20 cellular contexts compared by ENCODE assay signal in the genomic region with DNA sequence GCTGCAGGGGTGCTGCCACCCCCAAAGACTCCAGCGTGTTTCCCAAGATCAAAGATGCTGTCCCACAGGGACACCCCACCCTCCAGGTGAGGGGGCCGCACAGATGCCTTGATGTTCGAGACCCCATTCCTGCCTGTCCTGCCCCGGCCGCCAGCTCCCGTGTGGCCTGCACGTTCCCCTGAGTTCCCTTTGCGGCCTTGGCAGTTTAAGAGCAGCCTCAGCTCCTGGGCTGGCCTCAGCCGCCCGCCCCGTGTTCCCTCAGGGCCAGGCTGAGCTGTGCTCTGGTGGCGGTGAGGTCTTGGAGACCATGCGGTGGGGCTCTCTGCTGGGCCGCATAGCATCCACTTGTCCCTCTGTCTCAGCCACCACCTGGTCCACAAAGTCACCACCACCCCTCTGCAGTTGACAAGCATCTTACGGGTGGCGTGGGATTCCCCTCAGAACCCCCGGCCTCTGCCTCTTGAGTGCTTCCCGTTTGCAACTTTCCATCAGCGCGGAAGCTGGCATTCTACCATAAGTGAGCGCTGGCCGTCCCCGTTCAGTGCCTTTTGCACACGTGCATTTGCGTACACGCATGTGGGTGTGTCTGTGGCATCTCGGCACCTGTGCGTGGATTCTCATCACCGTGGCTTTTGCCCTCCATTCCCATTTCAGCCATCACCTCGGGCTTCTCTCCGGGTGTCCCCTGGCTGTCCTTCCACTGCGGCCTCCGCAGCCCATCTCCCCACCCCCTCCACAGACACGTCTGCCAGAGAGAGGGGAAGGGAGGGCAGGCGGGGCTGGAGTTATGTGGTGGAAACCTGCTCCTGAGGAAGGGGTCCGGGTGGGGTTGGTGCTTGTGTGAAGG. TPM values are rescaled to one million over a fixed set of nuclear protein-coding genes. Genes with fewer than 3 reads are reported as not detected.
A peak's percentile ranks its signal among the peaks of the same experiment; 100 is the strongest.
DNase-seq lines count a peak whose midpoint lies in the region; ATAC-seq and TF ChIP-seq lines count a peak whose summit lies in the region.
"Had no signal": no experiment of that assay in that cellular context is flagged by ENCODE, and none has a peak within 500 bp of the region (broad histone marks: within the 10 kb centered on the region; RNA-seq: fewer than 3 reads in every experiment).

No MANE protein-coding gene starts in this region.

- H3K36me3 ChIP-seq in GM06990 (ENCODE audit: control insufficient read depth, insufficient read depth, low read length) (no peaks in the 10 kb centered on the region; the same call in 1 of the 2 replicates), OCI-LY3 (replicated peaks; ENCODE audit: low read depth, low read length) (peaks cover 52% of the 10 kb centered on the region), GM23248 (ENCODE audit: low read depth) (peaks cover 3% of the 10 kb centered on the region; the same call in 1 of the 2 replicates)

- H3K79me2 ChIP-seq in OCI-LY3 (ENCODE audit: low read length) (peaks cover 8% of the 10 kb centered on the region), GM23248 (ENCODE audit: insufficient read depth) (no peaks in the 10 kb centered on the region)

- H4K20me1 ChIP-seq in OCI-LY3 (ENCODE audit: insufficient read depth, low read length) (no peaks in the 10 kb centered on the region), GM23248 (ENCODE audit: insufficient read depth) (no peaks in the 10 kb centered on the region)

- H3K9me3 Mint-ChIP-seq in endothelial cell (ENCODE audit: unreplicated experiment), result no peaks in the 10 kb centered on the region
- no peaks in the 10 kb centered on the region for H3K9me3 Mint-ChIP-seq in nephron progenitor cell

- peak; percentile 50 for DNase-seq in GM06990 (ENCODE audit: extremely low read depth, insufficient read length)
- DNase-seq in endothelial cell (ENCODE audit: low spot score), result no peak
- no peak for DNase-seq in nephron progenitor cell
- DNase-seq in stimulated activated CD4-positive, alpha-beta T cell treated with anti-CD3 and anti-CD28 coated beads, Interleukin-2, amount 100 ng/mL, for 24 hours, result no peak
- DNase-seq in NOMO-1 treated with dmso at 0.1 percent for 144 hours (lab: John Stamatoyannopoulos, UW; ENCODE audit: unreplicated experiment), result no peak
- DNase-seq in GM23248, result no peak
- DNase-seq: C1 segment of cervical spinal cord, IMR-90, Kasumi-1, MG63, NCI-H1048, NCI-H1436, NCI-H2029, NCI-H345, NCI-H524 treated with DMSO at 0.1 percent for 48 hours, PC-9, SW 1271 had no signal

- H3K4me3 Mint-ChIP-seq in endothelial cell (ENCODE audit: unreplicated experiment) (peak overlapping the region; percentile 51), nephron progenitor cell (no peak overlapping the region)

- TF ChIP-seq CTCF in GM06990 (IDR thresholded peaks at IDR 0.05; ENCODE audit: insufficient read depth, low read length, poor library complexity, severe bottlenecking), result no peak
- TF ChIP-seq CTCF in OCI-LY3 (IDR thresholded peaks at IDR 0.05; ENCODE audit: low read depth, low read length), result no peak
- TF ChIP-seq CTCF in endothelial cell (IDR thresholded peaks at IDR 0.05; ENCODE audit: unreplicated experiment), result no peak
- no peak for TF ChIP-seq CTCF in nephron progenitor cell (IDR thresholded peaks at IDR 0.05)

- H3F3A ChIP-seq in GM23248 (ENCODE audit: insufficient read depth), result peaks cover 5% of the 10 kb centered on the region

- peak overlapping the region; percentile 57 for H3K27ac Mint-ChIP-seq in endothelial cell (ENCODE audit: unreplicated experiment)
- peak overlapping the region; percentile 79 for H3K27ac Mint-ChIP-seq in nephron progenitor cell

- peak overlapping the region; percentile 87 for H3K9ac ChIP-seq in OCI-LY3 (ENCODE audit: low read length)
- no peak overlapping the region for H3K9ac ChIP-seq in GM23248

- H3K27me3 Mint-ChIP-seq in endothelial cell (ENCODE audit: unreplicated experiment) (peaks cover 8% of the 10 kb centered on the region), nephron progenitor cell (ENCODE audit: low read depth, poor library complexity) (no peaks in the 10 kb centered on the region)

- no peak overlapping the region for H3K4me3 ChIP-seq in GM06990 (replicated peaks; ENCODE audit: low read depth, low read length)
- peak overlapping the region; percentile 63 for H3K4me3 ChIP-seq in OCI-LY3 (ENCODE audit: low read length)
- no peak overlapping the region for H3K4me3 ChIP-seq in GM23248
- H3K4me3 ChIP-seq: MG63, PC-9, SJSA1 had no signal

- in situ Hi-C loops in GM23248 (cut with MboI), result no loop called here

- H3K36me3 Mint-ChIP-seq in endothelial cell (ENCODE audit: low read depth, unreplicated experiment) (peaks cover 66% of the 10 kb centered on the region), nephron progenitor cell (ENCODE audit: low read depth) (peaks cover 59% of the 10 kb centered on the region)

- H3K27me3 ChIP-seq in GM06990 (replicated peaks; ENCODE audit: control insufficient read depth, insufficient read depth, low read length) (no peaks in the 10 kb centered on the region), OCI-LY3 (ENCODE audit: low read depth, low read length) (no peaks in the 10 kb centered on the region), GM23248 (replicated peaks; ENCODE audit: insufficient read depth) (no peaks in the 10 kb centered on the region)
- H3K27me3 ChIP-seq: MG63, SJSA1 had no signal

- H3K4me2 ChIP-seq in OCI-LY3 (ENCODE audit: low read length) (peak overlapping the region; percentile 73), GM23248 (ENCODE audit: unreplicated experiment) (no peak overlapping the region)
- H3K4me2 ChIP-seq: PC-9 had no signal

- H3K27ac ChIP-seq in OCI-LY3 (ENCODE audit: low read length) (peak overlapping the region; percentile 94), GM23248 (no peak overlapping the region)
- H3K27ac ChIP-seq: PC-9, SJSA1 had no signal

- H3K4me1 ChIP-seq in OCI-LY3 (ENCODE audit: low read length) (peaks cover 69% of the 10 kb centered on the region), GM23248 (ENCODE audit: insufficient read depth) (no peaks in the 10 kb centered on the region)
- H3K4me1 ChIP-seq: SJSA1 had no signal

- H3K9me3 ChIP-seq in OCI-LY3 (ENCODE audit: insufficient read depth, low read length), result 0 out of 2 replicates have a peak, but pooled peaks cover 7% of the 10 kb centered on the region
- no peaks in the 10 kb centered on the region for H3K9me3 ChIP-seq in GM23248 (ENCODE audit: low read depth)
- H3K9me3 ChIP-seq: MG63, SJSA1 had no signal

- WGBS in GM23248 (ENCODE audit: low coverage in 1 of 2, low lambda C conversion rate in 2 of 2, missing lambda C conversion rate in 2 of 2), 2 experiments, result 93% methylated on average over 36 of the region's 36 CpGs

- H3K4me1 Mint-ChIP-seq in endothelial cell (ENCODE audit: unreplicated experiment) (no peaks in the 10 kb centered on the region), nephron progenitor cell (no peaks in the 10 kb centered on the region)

- H2AFZ ChIP-seq in OCI-LY3 (ENCODE audit: low read depth, low read length) (peak overlapping the region; percentile 6; the same call in 1 of the 2 replicates), GM23248 (no peak overlapping the region)
- H2AFZ ChIP-seq: PC-9 had no signal

- ATAC-seq in HG03095 (IDR thresholded peaks at IDR 0.05; ENCODE audit: unreplicated experiment), result no peak

- H3K9me2 ChIP-seq in GM23248 (ENCODE audit: insufficient read depth), result no peaks in the 10 kb centered on the region

RNA-seq across cellular contexts. Expression of a gene that starts 35.9 kb away (rescaled TPM):
- 458 TPM for total RNA-seq in endothelial cell (ENCODE audit: unreplicated experiment)
- total RNA-seq in GM23248 (2014; rRNA removed; shearing (Covaris generic)), result 249 and 315 TPM in 2 replicates
- 267 and 268 TPM in 2 replicates for polyA plus RNA-seq in GM23248 (2016; fragmentation: Nextera tagmentation; extraction: Ambion mirVana)
